16 cellular contexts compared by ENCODE assay signal in the genomic region with DNA sequence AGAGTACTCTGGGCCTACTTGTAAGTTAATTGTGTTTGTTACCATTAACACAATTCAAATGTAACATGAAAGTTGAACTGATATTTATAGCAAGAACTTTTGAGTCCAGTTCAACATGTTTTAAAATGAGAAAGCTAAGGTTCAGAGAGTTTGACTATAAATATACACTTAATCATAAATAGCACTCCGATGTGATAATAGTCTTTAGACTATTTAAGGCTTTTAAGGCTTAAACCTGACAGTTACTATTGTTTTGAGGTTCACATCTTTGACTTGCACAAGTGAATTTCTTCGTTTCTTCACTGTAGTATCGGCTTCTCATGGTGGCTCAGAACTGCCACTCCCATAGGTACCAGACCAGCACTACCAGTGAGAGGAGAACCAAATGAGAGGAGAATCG. TPM values are rescaled to one million over a fixed set of nuclear protein-coding genes. Genes with fewer than 3 reads are reported as not detected.
"Had no signal": no experiment of that assay in that cellular context is flagged by ENCODE, and none has a peak within 500 bp of the region (broad histone marks: within the 10 kb centered on the region; RNA-seq: fewer than 3 reads in every experiment).

No MANE protein-coding gene starts in this region.

- H3K36me3 Mint-ChIP-seq: activated naive CD8-positive, alpha-beta T cell; immature natural killer cell had no signal

- H3K4me3 Mint-ChIP-seq: activated CD8-positive, alpha-beta T cell treated with anti-CD3 and anti-CD28 coated beads, Interleukin-2, amount 10 ng/mL, durations not matched to agents 7 days and 5 days; activated naive CD8-positive, alpha-beta T cell; activated T-cell treated with anti-CD3 and anti-CD28 coated beads, Interleukin-2, amount 50 U/mL, for 72 hours; immature natural killer cell; neural progenitor cell had no signal

- H3K27ac Mint-ChIP-seq: activated CD8-positive, alpha-beta T cell treated with anti-CD3 and anti-CD28 coated beads, Interleukin-2, amount 10 ng/mL, durations not matched to agents 7 days and 5 days; activated naive CD8-positive, alpha-beta T cell; activated T-cell treated with anti-CD3 and anti-CD28 coated beads, Interleukin-2, amount 50 U/mL, for 72 hours; immature natural killer cell; neural progenitor cell had no signal

- H3K4me1 ChIP-seq: foreskin keratinocyte had no signal

- H3K27ac ChIP-seq: body of pancreas, foreskin keratinocyte, neural progenitor cell, vagina had no signal

- H3K9me3 Mint-ChIP-seq: activated T-cell treated with anti-CD3 and anti-CD28 coated beads, Interleukin-2, amount 50 U/mL, for 72 hours; immature natural killer cell; neural progenitor cell had no signal

- DNase-seq: activated CD4-positive, alpha-beta T cell treated with anti-CD3 and anti-CD28 coated beads for 48 hours; activated CD8-positive, alpha-beta memory T cell treated with anti-CD3 and anti-CD28 coated beads, Interleukin-2, amount 50 U/mL, for 4 hours; activated CD8-positive, alpha-beta T cell treated with anti-CD3 and anti-CD28 coated beads, Interleukin-2, amount 10 ng/mL, durations not matched to agents 7 days and 5 days; activated gamma-delta T cell; activated T-cell treated with anti-CD3 and anti-CD28 coated beads, Interleukin-2, amount 50 U/mL, for 72 hours; amniotic stem cell; body of pancreas; effector CD8-positive, alpha-beta T cell; foreskin keratinocyte; immature natural killer cell; stimulated activated CD4-positive, alpha-beta T cell treated with anti-CD3 and anti-CD28 coated beads, Interleukin-1b, Interleukin-23, amount 100 ng/mL, for 48 hours; T-helper 2 cell had no signal

- H2AFZ ChIP-seq: neural progenitor cell had no signal

- ATAC-seq: activated CD8-positive, alpha-beta T cell treated with anti-CD3 and anti-CD28 coated beads, Interleukin-2, amount 10 ng/mL, durations not matched to agents 7 days and 5 days; activated T-cell treated with anti-CD3 and anti-CD28 coated beads, Interleukin-2, amount 50 U/mL, for 72 hours; body of pancreas; foreskin keratinocyte had no signal

- H3K4me1 Mint-ChIP-seq: immature natural killer cell had no signal

- H3K4me3 ChIP-seq: body of pancreas, neural progenitor cell, thyroid gland, vagina had no signal

- H3K9me3 ChIP-seq: body of pancreas, thyroid gland, vagina had no signal

- H3K36me3 ChIP-seq: thyroid gland, vagina had no signal

RNA-seq across cellular contexts. Expression of a gene that starts 42.4 kb away (rescaled TPM):
- total RNA-seq: activated CD8-positive, alpha-beta T cell treated with anti-CD3 and anti-CD28 coated beads, Interleukin-2, amount 10 ng/mL, durations not matched to agents 7 days and 5 days had no signal
